ENCODE assay signal across 1 cellular context in genomic region chr7:29291723-29292591, GRCh38.
A peak's percentile ranks its signal among the peaks of the same experiment; 100 is the strongest.
TF ChIP-seq lines count a peak whose summit lies in the region.

No MANE protein-coding gene starts in this region.

TF ChIP-seq in HepG2, 621 proteins besides CTCF, POLR2A, EP300 and RAD21 (continued from another document and continues in another):
- TF ChIP-seq ZNF224 (CRISPR knock-in tag; IDR thresholded peaks at IDR 0.05) (no peak), ZNF740 (CRISPR knock-in tag; IDR thresholded peaks at IDR 0.05) (no peak), ZNF343 (CRISPR knock-in tag; IDR thresholded peaks at IDR 0.05) (no peak), ZBTB7B (CRISPR knock-in tag; IDR thresholded peaks at IDR 0.05) (no peak), ZNF558 (CRISPR knock-in tag; IDR thresholded peaks at IDR 0.05; ENCODE audit: borderline replicate concordance) (no peak), ZNF552 (CRISPR knock-in tag; IDR thresholded peaks at IDR 0.05; ENCODE audit: borderline replicate concordance) (no peak), TEF (CRISPR knock-in tag; IDR thresholded peaks at IDR 0.05) (no peak), MTA1 (CRISPR knock-in tag; IDR thresholded peaks at IDR 0.05; ENCODE audit: borderline replicate concordance) (no peak), ZNF431 (CRISPR knock-in tag; IDR thresholded peaks at IDR 0.05; ENCODE audit: borderline replicate concordance, low read depth) (no peak), ZNF577 (CRISPR knock-in tag; IDR thresholded peaks at IDR 0.05; ENCODE audit: borderline replicate concordance, low read depth) (no peak), ZNF232 (CRISPR knock-in tag; IDR thresholded peaks at IDR 0.05; ENCODE audit: borderline replicate concordance) (no peak), THRA (CRISPR knock-in tag; IDR thresholded peaks at IDR 0.05; ENCODE audit: borderline replicate concordance) (no peak), MAFK (conservative IDR thresholded peaks at IDR 0.05 in 1 of 2, IDR thresholded peaks at IDR 0.05 in 1 of 2; ENCODE audit: low read length in 2 of 2) (0 out of 4 replicates have a peak, but pooled peaks of 1 of the 2 experiments have one; percentile 20), JUN (CRISPR knock-in tag; IDR thresholded peaks at IDR 0.05) (no peak), KAT2B (IDR thresholded peaks at IDR 0.05; ENCODE audit: borderline replicate concordance, low read depth, low read length) (peak; percentile 47; the same call in 1 of the 2 replicates), POLR2AphosphoS5 (IDR thresholded peaks at IDR 0.05; ENCODE audit: low read depth, low read length) (no peak), ZFY (CRISPR knock-in tag; IDR thresholded peaks at IDR 0.05) (no peak), PHF21A (CRISPR knock-in tag; IDR thresholded peaks at IDR 0.05) (peak; percentile 65), SRSF1 (optimal IDR thresholded peaks at IDR 0.05; ENCODE audit: low read depth, low read length) (no peak), CREB1 (IDR thresholded peaks at IDR 0.05) (no peak), CREB1 (CRISPR knock-in tag; IDR thresholded peaks at IDR 0.05) (0 out of 2 replicates have a peak, but pooled peaks have one; percentile 7), HIVEP1 (CRISPR knock-in tag; IDR thresholded peaks at IDR 0.05) (no peak), MZF1 (CRISPR knock-in tag; IDR thresholded peaks at IDR 0.05; ENCODE audit: borderline replicate concordance) (no peak), FIP1L1 (IDR thresholded peaks at IDR 0.05; ENCODE audit: borderline replicate concordance, insufficient read depth, low read depth, low read length) (no peak), ARNT (IDR thresholded peaks at IDR 0.05) (no peak), ZNF619 (CRISPR knock-in tag; IDR thresholded peaks at IDR 0.05) (no peak), HOXD1 (CRISPR knock-in tag; IDR thresholded peaks at IDR 0.05) (no peak), POLR2G (IDR thresholded peaks at IDR 0.05; ENCODE audit: low read depth, low read length) (no peak), THAP9 (CRISPR knock-in tag; IDR thresholded peaks at IDR 0.05; ENCODE audit: borderline replicate concordance) (no peak), MYNN (CRISPR knock-in tag; IDR thresholded peaks at IDR 0.05; ENCODE audit: low read depth) (no peak), ZNF569 (CRISPR knock-in tag; IDR thresholded peaks at IDR 0.05; ENCODE audit: borderline replicate concordance) (no peak), ZNF720 (CRISPR knock-in tag; IDR thresholded peaks at IDR 0.05) (no peak), TRIM24 (CRISPR knock-in tag; IDR thresholded peaks at IDR 0.05) (no peak), ZIK1 (CRISPR knock-in tag; IDR thresholded peaks at IDR 0.05; ENCODE audit: borderline replicate concordance, low read depth) (no peak), HMG20A (CRISPR knock-in tag; IDR thresholded peaks at IDR 0.05; ENCODE audit: borderline replicate concordance) (peak; percentile 81), HIC2 (CRISPR knock-in tag; IDR thresholded peaks at IDR 0.05; ENCODE audit: low read depth) (peak; percentile 81; the same call in 1 of the 2 replicates), ZNF572 (CRISPR knock-in tag; IDR thresholded peaks at IDR 0.05) (no peak), ZNF260 (CRISPR knock-in tag; IDR thresholded peaks at IDR 0.05; ENCODE audit: borderline replicate concordance, low read depth) (no peak), ETV5 (CRISPR knock-in tag; IDR thresholded peaks at IDR 0.05; ENCODE audit: borderline replicate concordance) (peak; percentile 64; the same call in 1 of the 2 replicates), SNAPC5 (CRISPR knock-in tag; IDR thresholded peaks at IDR 0.05; ENCODE audit: borderline replicate concordance) (no peak), ZNF317 (CRISPR knock-in tag; IDR thresholded peaks at IDR 0.05) (peak; percentile 15; the same call in 1 of the 2 replicates), EZH2 (conservative IDR thresholded peaks at IDR 0.05; ENCODE audit: low read depth, low read length) (no peak), GZF1 (CRISPR knock-in tag; IDR thresholded peaks at IDR 0.05) (no peak), PLSCR1 (CRISPR knock-in tag; IDR thresholded peaks at IDR 0.05; ENCODE audit: borderline replicate concordance) (no peak), MXI1 (IDR thresholded peaks at IDR 0.05; ENCODE audit: borderline replicate concordance, low read depth, low read length) (no peak), PATZ1 (CRISPR knock-in tag; IDR thresholded peaks at IDR 0.05) (no peak; the same call in 1 of the 2 replicates), SMARCE1 (IDR thresholded peaks at IDR 0.05; ENCODE audit: borderline replicate concordance) (no peak), POGZ (CRISPR knock-in tag; IDR thresholded peaks at IDR 0.05) (0 out of 2 replicates have a peak, but pooled peaks have one; percentile 9), YEATS2 (CRISPR knock-in tag; IDR thresholded peaks at IDR 0.05; ENCODE audit: borderline replicate concordance) (no peak), THAP11 (CRISPR knock-in tag; IDR thresholded peaks at IDR 0.05) (no peak), ZNF570 (CRISPR knock-in tag; IDR thresholded peaks at IDR 0.05; ENCODE audit: borderline replicate concordance) (no peak), GFI1 (CRISPR knock-in tag; IDR thresholded peaks at IDR 0.05; ENCODE audit: borderline replicate concordance) (peak; percentile 96), ZNF501 (CRISPR knock-in tag; IDR thresholded peaks at IDR 0.05) (no peak), ZNF724P (CRISPR knock-in tag; IDR thresholded peaks at IDR 0.05; ENCODE audit: borderline replicate concordance) (no peak), SOX5 (CRISPR knock-in tag; IDR thresholded peaks at IDR 0.05; ENCODE audit: borderline replicate concordance) (peak; percentile 68; the same call in 1 of the 2 replicates), ZNF281 (CRISPR knock-in tag; IDR thresholded peaks at IDR 0.05; ENCODE audit: borderline replicate concordance) (peak; percentile 8; the same call in 1 of the 2 replicates), CREM (IDR thresholded peaks at IDR 0.05) (peak; percentile 72), CREM (CRISPR knock-in tag; IDR thresholded peaks at IDR 0.05) (no peak), ZFP36L1 (CRISPR knock-in tag; IDR thresholded peaks at IDR 0.05) (no peak), PITX1 (CRISPR knock-in tag; IDR thresholded peaks at IDR 0.05) (no peak), MED1 (CRISPR knock-in tag; IDR thresholded peaks at IDR 0.05) (peak; percentile 14), MLLT10 (CRISPR knock-in tag; IDR thresholded peaks at IDR 0.05) (no peak), MIER2 (CRISPR knock-in tag; IDR thresholded peaks at IDR 0.05) (no peak), MTF2 (CRISPR knock-in tag; IDR thresholded peaks at IDR 0.05; ENCODE audit: borderline replicate concordance) (no peak), ZNF354B (CRISPR knock-in tag; IDR thresholded peaks at IDR 0.05) (no peak), GLMP (CRISPR knock-in tag; IDR thresholded peaks at IDR 0.05; ENCODE audit: borderline replicate concordance) (no peak)
